In the genomic region with DNA sequence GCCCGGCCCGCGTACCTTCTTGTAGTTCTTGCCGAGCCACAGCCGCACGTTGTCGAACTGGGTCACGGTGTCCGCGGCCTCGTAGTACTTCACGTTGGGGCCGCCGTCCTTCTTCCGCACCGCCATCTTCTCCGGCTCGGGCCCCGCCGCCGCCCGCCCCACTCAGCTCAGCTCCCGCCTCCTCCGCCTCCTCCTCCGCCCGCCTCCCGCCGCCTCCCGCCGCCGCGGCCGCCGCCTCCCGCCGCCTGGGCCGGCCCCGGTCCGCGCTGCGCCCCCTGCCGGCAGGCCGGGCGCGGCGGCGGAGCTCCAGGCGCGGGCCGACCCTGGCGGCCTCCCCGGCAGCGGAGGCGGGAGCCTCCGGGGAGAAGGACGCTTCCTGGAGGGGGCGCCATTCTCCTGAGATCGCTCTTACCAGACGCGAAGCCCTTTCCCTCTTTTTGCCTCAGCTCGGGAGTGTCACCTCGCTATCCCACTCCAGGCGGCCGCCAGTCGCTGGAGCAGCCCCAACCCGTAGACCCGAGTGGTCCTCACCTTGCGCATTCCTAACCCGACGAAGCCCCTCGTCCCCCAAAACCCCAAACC, we compare ENCODE assay signal across 8 cellular contexts. TPM values are rescaled to one million over a fixed set of nuclear protein-coding genes. Genes with fewer than 3 reads are reported as not detected.
A peak's percentile ranks its signal among the peaks of the same experiment; 100 is the strongest.
DNase-seq lines count a peak whose midpoint lies in the region; ATAC-seq, FAIRE-seq and TF ChIP-seq lines count a peak whose summit lies in the region.

TSS of gene SMARCC2 (minus strand) at position 148 of the 582 bp plus-strand sequence. CDS start at position 126, 22 bp downstream.

- DNase-seq in NCI-H187 (lab: John Stamatoyannopoulos, UW) (peak; percentile 64 to 88), T-helper 22 cell (ENCODE audit: low read depth) (peak; percentile 79), astrocyte (ENCODE audit: low read depth) (peak; percentile 61), hepatocyte (ENCODE audit: low spot score) (peak; percentile 97), renal cortical epithelial cell (ENCODE audit: low read depth) (peak; percentile 71), aorta (peak; percentile 94 to 96)

- H3K4me3 ChIP-seq in astrocyte (ENCODE audit: insufficient read depth, low read depth, low read length) (peak within 1 kb of the TSS; percentile 99), hepatocyte (peak within 1 kb of the TSS; percentile 99), aorta (ENCODE audit: low read length in 2 of 2) (peak within 1 kb of the TSS; percentile 54 to 94)

- peaks cover 3% of the 10 kb centered on the region for H3K36me3 Mint-ChIP-seq in astrocyte (ENCODE audit: low read depth, unreplicated experiment)

- peak within 1 kb of the TSS; percentile 96 for H3K4me3 Mint-ChIP-seq in astrocyte (ENCODE audit: unreplicated experiment)

- H3K27ac ChIP-seq in astrocyte (ENCODE audit: low read depth, low read length), result peak within 1 kb of the TSS; percentile 66
- peak within 1 kb of the TSS; percentile 99 for H3K27ac ChIP-seq in hepatocyte
- peak within 1 kb of the TSS; percentile 62 to 99 for H3K27ac ChIP-seq in aorta (ENCODE audit: low read depth in 1 of 2, low read length in 2 of 2)

- H3K79me2 ChIP-seq in astrocyte (ENCODE audit: insufficient read depth, low read length) (peaks cover 30% of the 10 kb centered on the region), hepatocyte (peaks cover 47% of the 10 kb centered on the region)

- peaks cover 6% of the 10 kb centered on the region for H3K4me1 Mint-ChIP-seq in astrocyte (ENCODE audit: low read depth, unreplicated experiment)

- H3K27me3 Mint-ChIP-seq in astrocyte (ENCODE audit: low read depth, unreplicated experiment), result no peaks in the 10 kb centered on the region

- H3K4me2 ChIP-seq in astrocyte (ENCODE audit: low read length), result peak within 1 kb of the TSS; percentile 100
- H3K4me2 ChIP-seq in hepatocyte, result peak within 1 kb of the TSS; percentile 96

- H3K36me3 ChIP-seq in astrocyte (ENCODE audit: insufficient read depth, low read length), result peaks cover 13% of the 10 kb centered on the region
- no peaks in the 10 kb centered on the region for H3K36me3 ChIP-seq in hepatocyte (replicated peaks; ENCODE audit: insufficient read depth, low read depth)
- peaks cover 3 to 4% of the 10 kb centered on the region in 2 donors for H3K36me3 ChIP-seq in aorta (ENCODE audit: control insufficient read depth in 1 of 2, insufficient read depth in 2 of 2, low read length in 1 of 2)

- peak within 1 kb of the TSS; percentile 92 for H3K9ac ChIP-seq in astrocyte (ENCODE audit: low read length)

- peak within 1 kb of the TSS; percentile 100 for H2AFZ ChIP-seq in astrocyte (ENCODE audit: low read depth, low read length)
- peak within 1 kb of the TSS; percentile 100 for H2AFZ ChIP-seq in hepatocyte

- intact Hi-C loops in aorta (cut with DNase I), result loop anchor here (1.0 to 2.0 kb wide), 4 partner anchors 29 to 71 kb away; partner anchors contain the start of gene ZC3H10 (in 1 of the 2)

- ATAC-seq in HG02798 (IDR thresholded peaks at IDR 0.05; ENCODE audit: poor library complexity, unreplicated experiment) (peak; percentile 86), aorta (ENCODE audit: low FRiP score) (peak; percentile 94)

- H3K9me3 ChIP-seq in astrocyte (ENCODE audit: insufficient read depth, low read depth, low read length) (no peaks in the 10 kb centered on the region), hepatocyte (ENCODE audit: low read depth) (no peaks in the 10 kb centered on the region), aorta (ENCODE audit: control insufficient read depth, low read length) (no peaks in the 10 kb centered on the region)

- FAIRE-seq in astrocyte (lab: Jason Lieb, UNC), result no peak

- H3K9me2 ChIP-seq in hepatocyte (replicated peaks; ENCODE audit: insufficient read depth), result no peaks in the 10 kb centered on the region

- H3K27me3 ChIP-seq in astrocyte (ENCODE audit: insufficient read depth, low read length) (no peaks in the 10 kb centered on the region), hepatocyte (no peaks in the 10 kb centered on the region), aorta (ENCODE audit: control insufficient read depth in 1 of 2, insufficient read depth in 2 of 2, low read length in 1 of 2) (no peaks in the 10 kb centered on the region)

- H3K9me3 Mint-ChIP-seq in astrocyte (ENCODE audit: unreplicated experiment), result no peaks in the 10 kb centered on the region

- peaks cover 13% of the 10 kb centered on the region for H3K4me1 ChIP-seq in astrocyte (ENCODE audit: insufficient read depth, low read length)
- H3K4me1 ChIP-seq in hepatocyte (ENCODE audit: insufficient read depth), result peaks cover 7% of the 10 kb centered on the region
- no peaks in the 10 kb centered on the region for H3K4me1 ChIP-seq in aorta (ENCODE audit: control insufficient read depth in 1 of 2, insufficient read depth in 2 of 2, low read length in 2 of 2)

- WGBS in hepatocyte (ENCODE audit: low lambda C conversion rate, missing lambda C conversion rate), result 2% methylated on average over 28 of the region's 71 CpGs
- 0 to 1% methylated on average over 54 to 71 of the region's 71 CpGs for WGBS in aorta, 2 donors

- H4K20me1 ChIP-seq in astrocyte (ENCODE audit: insufficient read depth, low read length) (peaks cover 23% of the 10 kb centered on the region), hepatocyte (ENCODE audit: insufficient read depth, poor library complexity, severe bottlenecking) (peaks cover 8% of the 10 kb centered on the region)

- H3K27ac Mint-ChIP-seq in astrocyte (ENCODE audit: unreplicated experiment), result peak within 1 kb of the TSS; percentile 93

- peak; percentile 87 for TF ChIP-seq CTCF in GM12874 (IDR thresholded peaks at IDR 0.05; ENCODE audit: insufficient read depth, low read depth, low read length)
- TF ChIP-seq CTCF in astrocyte (IDR thresholded peaks at IDR 0.05; ENCODE audit: insufficient read depth, low read depth, low read length), result peak; percentile 47
- TF ChIP-seq CTCF in hepatocyte (IDR thresholded peaks at IDR 0.05; ENCODE audit: poor library complexity), result peak; percentile 72

RNA-seq across cellular contexts. Expression of gene SMARCC2, which starts in this region (rescaled TPM):
- total RNA-seq in astrocyte (57.5 and 57.6 TPM in 2 replicates), hepatocyte (34.8 and 37.4 TPM in 2 replicates), renal cortical epithelial cell (17.4 and 61.2 TPM in 2 replicates), aorta (100 to 1,000 TPM; 118 to 140 TPM)
- polyA plus RNA-seq in hepatocyte (68.6 and 72.4 TPM in 2 replicates), aorta (10 to 100 TPM; 45.0 to 56.2 TPM)

Comparison
In these comparisons a context has a peak if more than half of its experiments do, and no peak if none do; other contexts are left out.
1. Peak in every context shown above with its lines: DNase-seq, ATAC-seq, H3K4me3 ChIP-seq and H3K27ac ChIP-seq.